In the genomic region with DNA sequence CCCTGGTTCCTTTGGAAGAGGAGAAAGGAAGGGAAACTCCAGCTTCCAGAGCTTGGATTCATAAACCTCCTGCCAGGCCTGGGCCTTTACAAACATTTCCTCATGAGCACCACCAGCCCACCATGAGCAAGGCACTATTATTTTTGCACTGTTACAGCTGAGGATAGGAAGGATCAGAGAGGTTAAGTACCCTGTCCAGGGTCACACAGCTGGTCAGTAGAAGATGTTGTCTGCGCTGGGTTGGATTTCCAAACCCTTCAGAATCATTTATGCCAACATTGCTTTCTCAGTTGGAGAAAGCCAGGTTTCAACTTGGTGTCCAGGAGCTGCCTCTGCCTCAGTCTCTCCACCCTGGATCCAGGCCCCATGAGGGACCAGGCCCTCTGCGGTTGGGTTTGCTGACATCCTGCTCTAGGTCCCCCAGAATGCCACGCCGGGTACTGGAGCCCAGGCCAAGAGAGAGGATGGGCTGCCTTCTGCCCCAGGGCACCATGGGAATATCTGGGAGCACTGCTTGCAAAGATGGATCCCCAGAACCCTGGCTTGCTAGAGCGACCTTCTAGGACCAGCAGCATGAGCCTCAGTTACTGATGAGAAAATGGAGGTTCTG, we compare ENCODE assay signal across 1 cellular context.
TF ChIP-seq lines count a peak whose summit lies in the region.

No MANE protein-coding gene starts in this region.

TF ChIP-seq in SK-N-SH treated with all-trans-retinoic acid at 6 μM for 48 hours, 23 proteins besides CTCF, POLR2A, EP300 and RAD21 (continued from another document):
- TF ChIP-seq ESRRG (CRISPR knock-in tag; IDR thresholded peaks at IDR 0.05): no peak
- no peak for TF ChIP-seq ZC3H10 (CRISPR knock-in tag; IDR thresholded peaks at IDR 0.05)
- TF ChIP-seq GLIS3 (CRISPR knock-in tag; IDR thresholded peaks at IDR 0.05): no peak
- TF ChIP-seq PPARA (CRISPR knock-in tag; IDR thresholded peaks at IDR 0.05; ENCODE audit: borderline replicate concordance): no peak
- no peak for TF ChIP-seq RARB (CRISPR knock-in tag; IDR thresholded peaks at IDR 0.05)
- TF ChIP-seq, protein P1, sequence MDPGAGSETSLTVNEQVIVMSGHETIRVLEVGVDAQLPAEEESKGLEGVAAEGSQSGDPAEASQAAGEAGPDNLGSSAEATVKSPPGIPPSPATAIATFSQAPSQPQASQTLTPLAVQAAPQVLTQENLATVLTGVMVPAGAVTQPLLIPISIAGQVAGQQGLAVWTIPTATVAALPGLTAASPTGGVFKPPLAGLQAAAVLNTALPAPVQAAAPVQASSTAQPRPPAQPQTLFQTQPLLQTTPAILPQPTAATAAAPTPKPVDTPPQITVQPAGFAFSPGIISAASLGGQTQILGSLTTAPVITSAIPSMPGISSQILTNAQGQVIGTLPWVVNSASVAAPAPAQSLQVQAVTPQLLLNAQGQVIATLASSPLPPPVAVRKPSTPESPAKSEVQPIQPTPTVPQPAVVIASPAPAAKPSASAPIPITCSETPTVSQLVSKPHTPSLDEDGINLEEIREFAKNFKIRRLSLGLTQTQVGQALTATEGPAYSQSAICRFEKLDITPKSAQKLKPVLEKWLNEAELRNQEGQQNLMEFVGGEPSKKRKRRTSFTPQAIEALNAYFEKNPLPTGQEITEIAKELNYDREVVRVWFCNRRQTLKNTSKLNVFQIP (CRISPR knock-in tag; IDR thresholded peaks at IDR 0.05; ENCODE audit: borderline replicate concordance, low read depth): no peak
- TF ChIP-seq ISL1 (CRISPR knock-in tag; IDR thresholded peaks at IDR 0.05): no peak
- TF ChIP-seq CREB5 (CRISPR knock-in tag; IDR thresholded peaks at IDR 0.05; ENCODE audit: low read depth): no peak
- no peak for TF ChIP-seq ZNF8 (CRISPR knock-in tag; IDR thresholded peaks at IDR 0.05)
- TF ChIP-seq TOX (CRISPR knock-in tag; IDR thresholded peaks at IDR 0.05; ENCODE audit: borderline replicate concordance): no peak
- no peak for TF ChIP-seq TCF4 (CRISPR knock-in tag; IDR thresholded peaks at IDR 0.05; ENCODE audit: borderline replicate concordance)
- no peak for TF ChIP-seq CSDC2 (CRISPR knock-in tag; IDR thresholded peaks at IDR 0.05)
- TF ChIP-seq SNAI2 (CRISPR knock-in tag; IDR thresholded peaks at IDR 0.05): no peak
- no peak for TF ChIP-seq ZFP30 (CRISPR knock-in tag; IDR thresholded peaks at IDR 0.05)
- no peak for TF ChIP-seq PATZ1 (CRISPR knock-in tag; IDR thresholded peaks at IDR 0.05; ENCODE audit: borderline replicate concordance)
